Comparison of ENCODE assay signal across 13 cellular contexts in the genomic region with DNA sequence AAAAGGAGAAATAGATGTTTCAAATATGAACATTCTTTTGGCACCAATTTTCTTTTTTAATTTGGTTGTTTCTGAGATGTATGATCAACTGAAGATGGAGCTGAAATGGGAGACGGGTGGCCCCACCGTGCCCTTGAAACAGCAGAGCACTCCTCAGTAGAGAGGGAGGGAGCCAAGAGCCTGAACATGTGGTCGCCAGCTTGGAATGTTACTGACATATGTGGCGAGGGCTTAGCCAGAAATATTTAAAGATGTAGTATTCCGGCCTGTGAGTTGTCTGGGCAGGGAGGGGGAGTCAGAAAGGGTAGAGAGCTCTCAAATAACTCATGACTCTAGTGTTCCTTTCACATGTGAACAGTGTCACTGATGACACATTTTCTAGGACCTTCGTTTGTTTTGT. TPM values are rescaled to one million over a fixed set of nuclear protein-coding genes. Genes with fewer than 3 reads are reported as not detected.
DNase-seq lines count a peak whose midpoint lies in the region; ATAC-seq, FAIRE-seq and TF ChIP-seq lines count a peak whose summit lies in the region.
"Had no signal": no experiment of that assay in that cellular context is flagged by ENCODE, and none has a peak within 500 bp of the region (broad histone marks: within the 10 kb centered on the region; RNA-seq: fewer than 3 reads in every experiment).

No MANE protein-coding gene starts in this region.

- H3K27ac ChIP-seq in psoas muscle, result no peak overlapping the region

- CTCF ChIA-PET in activated naive CD4-positive, alpha-beta T cell treated with anti-CD3 and anti-CD28 coated beads, Interleukin-2, amount 10 ng/mL, durations not matched to agents 7 days and 5 days (lab: Charles Lee), result interaction anchor here (1.1 kb wide), 1 partner anchor 15 kb away, joined by 3 read pairs; no protein-coding TSS in a partner anchor

- no peak overlapping the region for H3K4me3 ChIP-seq in fibroblast of mammary gland (ENCODE audit: control insufficient read depth, low read depth, low read length)
- H3K4me3 ChIP-seq in psoas muscle, result no peak overlapping the region

- H3K9me3 Mint-ChIP-seq in activated naive CD4-positive, alpha-beta T cell treated with anti-CD3 and anti-CD28 coated beads, Interleukin-2, amount 10 ng/mL, durations not matched to agents 7 days and 5 days, result no peaks in the 10 kb centered on the region
- H3K9me3 Mint-ChIP-seq: activated CD4-positive, alpha-beta memory T cell treated with anti-CD3 and anti-CD28 coated beads, Interleukin-2, amount 10 ng/mL, durations not matched to agents 7 days and 5 days; activated naive CD4-positive, alpha-beta T cell treated with anti-CD3 and anti-CD28 coated beads, Interleukin-2, amount 50 U/mL, for 24 hours; endodermal cell had no signal

- H3K4me1 ChIP-seq in psoas muscle, result no peaks in the 10 kb centered on the region

- no peak overlapping the region for H3K27ac Mint-ChIP-seq in activated naive CD4-positive, alpha-beta T cell treated with anti-CD3 and anti-CD28 coated beads, Interleukin-2, amount 10 ng/mL, durations not matched to agents 7 days and 5 days
- H3K27ac Mint-ChIP-seq: activated CD4-positive, alpha-beta memory T cell treated with anti-CD3 and anti-CD28 coated beads, Interleukin-2, amount 10 ng/mL, durations not matched to agents 7 days and 5 days; activated naive CD4-positive, alpha-beta T cell treated with anti-CD3 and anti-CD28 coated beads, Interleukin-2, amount 50 U/mL, for 24 hours had no signal

- peaks cover 30% of the 10 kb centered on the region for H3K36me3 Mint-ChIP-seq in activated naive CD4-positive, alpha-beta T cell treated with anti-CD3 and anti-CD28 coated beads, Interleukin-2, amount 10 ng/mL, durations not matched to agents 7 days and 5 days

- 19 to 43% (median 20%) methylated on average over 6 of the region's 6 CpGs for WGBS in psoas muscle, 3 donors

- intact Hi-C loops in psoas muscle (cut with DNase I), result no loop called here

- H3K27me3 Mint-ChIP-seq in activated naive CD4-positive, alpha-beta T cell treated with anti-CD3 and anti-CD28 coated beads, Interleukin-2, amount 10 ng/mL, durations not matched to agents 7 days and 5 days, result no peaks in the 10 kb centered on the region
- H3K27me3 Mint-ChIP-seq: activated CD4-positive, alpha-beta memory T cell treated with anti-CD3 and anti-CD28 coated beads, Interleukin-2, amount 10 ng/mL, durations not matched to agents 7 days and 5 days; activated naive CD4-positive, alpha-beta T cell treated with anti-CD3 and anti-CD28 coated beads, Interleukin-2, amount 50 U/mL, for 24 hours had no signal

- peaks cover 9 to 68% of the 10 kb centered on the region in 2 donors for H3K36me3 ChIP-seq in psoas muscle (ENCODE audit: insufficient read depth in 1 of 2, low read depth in 1 of 2)

- H3K4me1 Mint-ChIP-seq in activated naive CD4-positive, alpha-beta T cell treated with anti-CD3 and anti-CD28 coated beads, Interleukin-2, amount 10 ng/mL, durations not matched to agents 7 days and 5 days, result no peaks in the 10 kb centered on the region
- H3K4me1 Mint-ChIP-seq: activated naive CD4-positive, alpha-beta T cell treated with anti-CD3 and anti-CD28 coated beads, Interleukin-2, amount 50 U/mL, for 24 hours had no signal

- peak; percentile 82 for DNase-seq in GM03348 (ENCODE audit: low spot score)
- peak; percentile 32 for DNase-seq in RCC 7860 (ENCODE audit: low spot score)
- peak; percentile 94 for DNase-seq in fibroblast of mammary gland (ENCODE audit: low read depth)
- peak in 1 of 2 donors; percentile 24 for DNase-seq in psoas muscle
- DNase-seq in GOT3 (lab: John Stamatoyannopoulos, UW), result no peak
- DNase-seq in activated naive CD4-positive, alpha-beta T cell treated with anti-CD3 and anti-CD28 coated beads, Interleukin-2, amount 10 ng/mL, durations not matched to agents 7 days and 5 days, result no peak
- DNase-seq in NK-92 (lab: John Stamatoyannopoulos, UW; ENCODE audit: unreplicated experiment), result no peak
- DNase-seq: activated CD4-positive, alpha-beta memory T cell treated with anti-CD3 and anti-CD28 coated beads, Interleukin-2, amount 10 ng/mL, durations not matched to agents 7 days and 5 days; endodermal cell; NCI-H1417; NK-92 treated with Interleukin-12 subunit alpha and Interleukin-12 subunit beta, amount 100 ng/mL, for 24 hours had no signal

- ATAC-seq in psoas muscle (peak; percentile 45 to 67 (median 58)), HG03097 (IDR thresholded peaks at IDR 0.05; ENCODE audit: low FRiP score, unreplicated experiment) (no peak)

- no peak for TF ChIP-seq CTCF in fibroblast of mammary gland (conservative IDR thresholded peaks at IDR 0.05; ENCODE audit: control insufficient read depth, insufficient read depth, low read depth, low read length)
- TF ChIP-seq CTCF in psoas muscle (IDR thresholded peaks at IDR 0.05), result no peak

- H3K9me3 ChIP-seq in psoas muscle, result no peaks in the 10 kb centered on the region

- H3K27me3 ChIP-seq in psoas muscle (ENCODE audit: insufficient read depth in 3 of 3, low read length in 2 of 3), result no peaks in the 10 kb centered on the region

- FAIRE-seq in RCC 7860 (lab: Jason Lieb, UNC), result no peak

- no peak overlapping the region for H3K4me3 Mint-ChIP-seq in activated naive CD4-positive, alpha-beta T cell treated with anti-CD3 and anti-CD28 coated beads, Interleukin-2, amount 10 ng/mL, durations not matched to agents 7 days and 5 days
- H3K4me3 Mint-ChIP-seq: activated CD4-positive, alpha-beta memory T cell treated with anti-CD3 and anti-CD28 coated beads, Interleukin-2, amount 10 ng/mL, durations not matched to agents 7 days and 5 days; activated naive CD4-positive, alpha-beta T cell treated with anti-CD3 and anti-CD28 coated beads, Interleukin-2, amount 50 U/mL, for 24 hours; endodermal cell had no signal

RNA-seq across cellular contexts. Expression of gene MRC2, which starts 13.3 kb away (rescaled TPM):
- 10 to 100 TPM in 2 of 4 donors, 1 to 10 TPM in 2; 4.6 to 17.5 (median 8.5) TPM for total RNA-seq in psoas muscle
- 1 to 10 TPM; 3.5 to 5.9 (median 3.6) TPM for polyA plus RNA-seq in psoas muscle

Comparison
In these comparisons a context has a peak if more than half of its experiments do, and no peak if none do; other contexts are left out.
1. DNase-seq: peak in GM03348 (single experiment), RCC 7860 (single experiment) and fibroblast of mammary gland (single experiment); none in GOT3 (single experiment), activated naive CD4-positive, alpha-beta T cell treated with anti-CD3 and anti-CD28 coated beads, Interleukin-2, amount 10 ng/mL, durations not matched to agents 7 days and 5 days (single experiment) and NK-92 (single experiment).